In genomic region chr16:75566889-75567255, GRCh38 we compare ENCODE assay signal across 8 cellular contexts. TPM values are rescaled to one million over a fixed set of nuclear protein-coding genes. Genes with fewer than 3 reads are reported as not detected.
DNase-seq lines count a peak whose midpoint lies in the region; ATAC-seq, FAIRE-seq and TF ChIP-seq lines count a peak whose summit lies in the region.

No MANE protein-coding gene starts in this region.

- H3K27ac ChIP-seq in A673 (ENCODE audit: low read depth, low read length, poor library complexity, severe bottlenecking): peak overlapping the region; percentile 76
- H3K27ac ChIP-seq in HepG2 (ENCODE audit: extremely low read length, insufficient read depth, low read length): peak overlapping the region; percentile 34
- peak overlapping the region; percentile 77 to 82 for H3K27ac ChIP-seq in testis

- H3K27me3 ChIP-seq in A673 (replicated peaks; ENCODE audit: insufficient read depth, low read depth, low read length, poor library complexity): no peaks in the 10 kb centered on the region
- H3K27me3 ChIP-seq in NT2/D1 (ENCODE audit: insufficient read depth, insufficient read length): peaks cover 4% of the 10 kb centered on the region
- peaks cover 0 to 4% of the 10 kb centered on the region in 2 experiments; a peak in 2 of 5 replicates for H3K27me3 ChIP-seq in HepG2 (ENCODE audit: control insufficient read depth in 1 of 2, insufficient read depth in 2 of 2, low read length in 2 of 2)
- H3K27me3 ChIP-seq in testis: no peaks in the 10 kb centered on the region

- H3K79me2 ChIP-seq in HepG2 (ENCODE audit: insufficient read depth, low read length): peaks cover 13% of the 10 kb centered on the region

- in situ Hi-C loops in HepG2 (cut with HindIII; ENCODE audit: extremely low pct_ligation_motif_present, low pct_unique_long_range_greater_than_20kb): no loop called here

- peaks cover 13% of the 10 kb centered on the region for H3K27me3 Mint-ChIP-seq in MCF 10A (ENCODE audit: insufficient read depth, unreplicated experiment)

- no peak for TF ChIP-seq RAD21 in HepG2 (CRISPR knock-in tag; IDR thresholded peaks at IDR 0.05)

- peaks cover 13% of the 10 kb centered on the region; the same call in 1 of the 2 replicates for H4K20me1 ChIP-seq in HepG2 (ENCODE audit: insufficient read depth, low read length)

- CTCF ChIA-PET in A673 (lab: Charles Lee) (no interaction called here), MCF 10A (lab: Yijun Ruan, JAX) (interaction anchor here (0.6 to 4.0 kb wide), 9 partner anchors 11 to 102 kb away, joined by 3 to 22 read pairs (median 3); partner anchors contain the start of genes ADAT1, TMEM170A and TMEM231), HepG2 (lab: Yijun Ruan, JAX; ENCODE audit: low intra/inter-chr PET ratio, low total read pairs) (no interaction called here)

- no peak for FAIRE-seq in HepG2 (lab: Jason Lieb, UNC)

- H3K9ac ChIP-seq in NT2/D1 (ENCODE audit: insufficient read length, low read depth): peak overlapping the region; percentile 90
- H3K9ac ChIP-seq in HepG2 (ENCODE audit: insufficient read depth, low read depth, low read length): peak overlapping the region; percentile 83

- H3K36me3 ChIP-seq in A673 (ENCODE audit: insufficient read depth, low read length, poor library complexity, severe bottlenecking): peaks cover 34% of the 10 kb centered on the region
- H3K36me3 ChIP-seq in NT2/D1 (ENCODE audit: insufficient read depth, insufficient read length, low read length): peaks cover 43% of the 10 kb centered on the region
- H3K36me3 ChIP-seq in HepG2 (replicated peaks in 1 of 2; ENCODE audit: control insufficient read depth in 1 of 2, insufficient read depth in 2 of 2, low read length in 2 of 2): peaks cover 12 to 34% of the 10 kb centered on the region in 2 experiments
- H3K36me3 ChIP-seq in testis (ENCODE audit: low read depth, missing control alignments): no peaks in the 10 kb centered on the region

- peak overlapping the region; percentile 83 for H3K4me3 Mint-ChIP-seq in MCF 10A (ENCODE audit: unreplicated experiment)

- BruUV-seq in A673 (replicated peaks; lab: Mats Ljungman, UMichigan): no TSS peak
- no TSS peak for BruUV-seq in MCF 10A (replicated peaks; lab: Mats Ljungman, UMichigan)
- BruUV-seq in HepG2 (replicated peaks; lab: Mats Ljungman, UMichigan): no TSS peak

- POLR2A ChIA-PET in A673 (lab: Charles Lee; ENCODE audit: low non-redundant PET): no interaction called here
- POLR2A ChIA-PET in MCF 10A (lab: Yijun Ruan, JAX): interaction anchor here (0.5 to 5.5 kb wide), 12 partner anchors 11 to 520 kb away, joined by 3 to 116 read pairs (median 12); partner anchors contain the start of genes ADAT1, CFDP1, KARS1 and TERF2IP
- POLR2A ChIA-PET in HepG2 (lab: Yijun Ruan, JAX): interaction anchor here (1.0 to 3.2 kb wide), 4 partner anchors 11 to 80 kb away, joined by 3 to 27 read pairs (median 18); partner anchors contain the start of genes ADAT1, KARS1, TERF2IP and TMEM231

- ATAC-seq in GM19452 (IDR thresholded peaks at IDR 0.05; ENCODE audit: unreplicated experiment) (peak; percentile 1), HepG2 (peak; percentile 34), HG03571 (IDR thresholded peaks at IDR 0.05; ENCODE audit: unreplicated experiment) (no peak)

- H3K4me1 Mint-ChIP-seq in MCF 10A (ENCODE audit: insufficient read depth, unreplicated experiment): peaks cover 7% of the 10 kb centered on the region

- peak overlapping the region; percentile 96 for H3K4me2 ChIP-seq in HepG2 (ENCODE audit: low read depth, low read length)

- DNase-seq in A673 (ENCODE audit: low spot score): no peak
- no peak for DNase-seq in NT2/D1 (ENCODE audit: low read depth, low spot score)
- peak; percentile 4 for DNase-seq in MCF 10A (ENCODE audit: unreplicated experiment)
- no peak for DNase-seq in HepG2 (ENCODE audit: low spot score)
- DNase-seq in testis: peak; percentile 37
- no peak for DNase-seq in middle frontal gyrus (ENCODE audit: extremely low spot score, low spot score)

- no peak overlapping the region for H2AFZ ChIP-seq in HepG2 (ENCODE audit: low read length)

- no peak for TF ChIP-seq EP300 in HepG2 (IDR thresholded peaks at IDR 0.05; ENCODE audit: low read depth in 2 of 2, low read length in 2 of 2)
- no peak for TF ChIP-seq EP300 in HepG2 (CRISPR knock-in tag; IDR thresholded peaks at IDR 0.05; ENCODE audit: borderline replicate concordance)

- intact Hi-C loops in A673 (cut with micrococcal nuclease; ENCODE audit: unreplicated experiment) (no loop called here), MCF 10A (cut with micrococcal nuclease) (loop anchor here (5.0 kb wide), 1 partner anchor 55 kb away; the partner anchor contains the start of gene ADAT1), HepG2 (cut with micrococcal nuclease; ENCODE audit: unreplicated experiment) (loop anchor here (5.0 kb wide), 2 partner anchors 50 to 80 kb away; partner anchors contain the start of genes KARS1 and TERF2IP), testis (cut with DNase I; ENCODE audit: low total_unique reads) (no loop called here)

- H3K27ac Mint-ChIP-seq in MCF 10A (ENCODE audit: low read depth, unreplicated experiment): peak overlapping the region; percentile 63

- TF ChIP-seq CTCF in A673 (conservative IDR thresholded peaks at IDR 0.05; ENCODE audit: low read depth, low read length) (no peak), MCF 10A (IDR thresholded peaks at IDR 0.05; ENCODE audit: unreplicated experiment) (no peak), HepG2 (CRISPR knock-in tag; IDR thresholded peaks at IDR 0.05) (no peak), testis (IDR thresholded peaks at IDR 0.05) (no peak)

- peak overlapping the region; percentile 100 for H3K4me3 ChIP-seq in A673 (ENCODE audit: low read depth, low read length, poor library complexity, severe bottlenecking)
- peak overlapping the region; percentile 87 for H3K4me3 ChIP-seq in NT2/D1 (ENCODE audit: insufficient read length, low read depth)
- H3K4me3 ChIP-seq in HepG2 (replicated peaks in 1 of 3; ENCODE audit: insufficient read depth in 1 of 3, low read depth in 2 of 3, low read length in 3 of 3): peak overlapping the region; percentile 87 to 96 (median 88)
- H3K4me3 ChIP-seq in testis: peak overlapping the region; percentile 93 to 98

- 4% methylated on average over 11 of the region's 17 CpGs for WGBS in HepG2 (ENCODE audit: low lambda C conversion rate)
- 2% methylated on average over 17 of the region's 17 CpGs; no CpG with 5 or more reads in 1 of the 2 donors for WGBS in testis, 2 donors

- H3K4me1 ChIP-seq in A673 (ENCODE audit: insufficient read depth, low read length, poor library complexity, severe bottlenecking) (peaks cover 6% of the 10 kb centered on the region), NT2/D1 (ENCODE audit: insufficient read depth, insufficient read length) (peaks cover 5% of the 10 kb centered on the region), HepG2 (ENCODE audit: insufficient read depth, low read length) (peaks cover 28% of the 10 kb centered on the region), testis (no peaks in the 10 kb centered on the region)

- TF ChIP-seq POLR2A in HepG2 (IDR thresholded peaks at IDR 0.05; ENCODE audit: insufficient read depth in 1 of 2, low read depth in 2 of 2, low read length in 2 of 2) (no peak), testis (IDR thresholded peaks at IDR 0.05) (no peak)

- H3K9me3 Mint-ChIP-seq in MCF 10A (ENCODE audit: unreplicated experiment): no peaks in the 10 kb centered on the region

- H3K36me3 Mint-ChIP-seq in MCF 10A (ENCODE audit: insufficient read depth, unreplicated experiment): peaks cover 32% of the 10 kb centered on the region

- H3K9me3 ChIP-seq in A673 (ENCODE audit: low read depth, low read length, poor library complexity, severe bottlenecking) (no peaks in the 10 kb centered on the region), NT2/D1 (ENCODE audit: insufficient read depth, low read length) (no peaks in the 10 kb centered on the region), HepG2 (ENCODE audit: low read length) (no peaks in the 10 kb centered on the region), testis (no peaks in the 10 kb centered on the region)

RNA-seq across cellular contexts. Expression of gene GABARAPL2, which starts 0.7 kb away (rescaled TPM):
- total RNA-seq in A673 (2021) (88.8 and 95.4 TPM in 2 replicates), MCF 10A (2022) (61.5 and 70.5 TPM in 2 replicates), HepG2 (2016; rRNA removed; fragmentation: Illumina TruSeq; extraction: Trizol) (76.4 and 82.4 TPM in 2 replicates), testis (100 to 1,000 TPM; 113 to 122 TPM)
- 25.3 and 25.9 TPM in 2 replicates for total RNA-seq in HepG2 (2016; cell fraction: cytosol; rRNA removed; fragmentation: Illumina TruSeq; extraction: Trizol; ENCODE audit: low read depth)
- 72.8 and 81.6 TPM in 2 replicates for total RNA-seq in HepG2 (2016; cell fraction: insoluble cytoplasmic fraction; rRNA removed; fragmentation: Illumina TruSeq; extraction: Trizol)
- 40.7 and 44.8 TPM in 2 replicates for total RNA-seq in HepG2 (2016; cell fraction: membrane; rRNA removed; fragmentation: Illumina TruSeq; extraction: Trizol)
- 37.2 and 37.9 TPM in 2 replicates for total RNA-seq in HepG2 (2016; cell fraction: nucleus; rRNA removed; fragmentation: Illumina TruSeq; extraction: Trizol)
- polyA plus RNA-seq in HepG2 (2011; rRNA removed) (68.4 and 83.0 TPM in 2 replicates), testis (ENCODE audit: insufficient read depth, low read depth, low replicate concordance) (157 TPM)
- 91.5 and 99.2 TPM in 2 replicates for polyA plus RNA-seq in HepG2 (2011; cell fraction: cytosol; rRNA removed)
- polyA plus RNA-seq in HepG2 (2011; cell fraction: nucleus; rRNA removed): 31.2 and 42.4 TPM in 2 replicates
- 103 and 127 TPM in 2 replicates for polyA plus RNA-seq in HepG2 (2012)
- 30.1 and 37.1 TPM in 2 replicates for polyA plus RNA-seq in HepG2 (2016; cell fraction: cytosol; fragmentation: Illumina TruSeq; extraction: Trizol; ENCODE audit: low read depth)
- polyA plus RNA-seq in HepG2 (2016; cell fraction: insoluble cytoplasmic fraction; fragmentation: Illumina TruSeq; extraction: Trizol; ENCODE audit: low read depth): 109 and 111 TPM in 2 replicates
- 35.7 and 43.9 TPM in 2 replicates for polyA plus RNA-seq in HepG2 (2016; cell fraction: membrane; fragmentation: Illumina TruSeq; extraction: Trizol; ENCODE audit: low read depth)
- 65.5 and 77.4 TPM in 2 replicates for polyA plus RNA-seq in HepG2 (2016; cell fraction: nucleus; fragmentation: Illumina TruSeq; extraction: Trizol; ENCODE audit: insufficient read depth, low read depth)
- polyA minus RNA-seq in HepG2 (2011; rRNA and poly(A)+ RNA removed; ENCODE audit: low replicate concordance): 12.0 and 14.3 TPM in 2 replicates
- polyA minus RNA-seq in HepG2 (2011; cell fraction: cytosol; rRNA and poly(A)+ RNA removed): 26.7 and 35.4 TPM in 2 replicates
- 20.6 and 27.5 TPM in 2 replicates for polyA minus RNA-seq in HepG2 (2011; cell fraction: nucleus; rRNA and poly(A)+ RNA removed)

RNA-seq across cellular contexts. Expression of gene TMEM231, which starts 10.8 kb away (rescaled TPM):
- total RNA-seq in A673 (2021): 17.3 and 19.4 TPM in 2 replicates
- 18.6 and 21.1 TPM in 2 replicates for total RNA-seq in MCF 10A (2022)
- 2.3 and 3.5 TPM in 2 replicates for total RNA-seq in HepG2 (2016; rRNA removed; fragmentation: Illumina TruSeq; extraction: Trizol)
- 0.40 and 0.62 TPM in 2 replicates for total RNA-seq in HepG2 (2016; cell fraction: cytosol; rRNA removed; fragmentation: Illumina TruSeq; extraction: Trizol; ENCODE audit: low read depth)
- 1.3 and 3.4 TPM in 2 replicates for total RNA-seq in HepG2 (2016; cell fraction: insoluble cytoplasmic fraction; rRNA removed; fragmentation: Illumina TruSeq; extraction: Trizol)
- 1.2 and 1.5 TPM in 2 replicates for total RNA-seq in HepG2 (2016; cell fraction: membrane; rRNA removed; fragmentation: Illumina TruSeq; extraction: Trizol)
- 4.1 and 6.2 TPM in 2 replicates for total RNA-seq in HepG2 (2016; cell fraction: nucleus; rRNA removed; fragmentation: Illumina TruSeq; extraction: Trizol)
- 7.4 TPM in 2 replicates for polyA plus RNA-seq in HepG2 (2011; rRNA removed)
- polyA plus RNA-seq in HepG2 (2011; cell fraction: cytosol; rRNA removed): 11.5 and 13.9 TPM in 2 replicates
- polyA plus RNA-seq in HepG2 (2011; cell fraction: nucleus; rRNA removed): 4.4 and 5.8 TPM in 2 replicates
- 2.3 and 2.7 TPM in 2 replicates for polyA plus RNA-seq in HepG2 (2012)
- 0.32 TPM in 2 replicates for polyA plus RNA-seq in HepG2 (2016; cell fraction: cytosol; fragmentation: Illumina TruSeq; extraction: Trizol; ENCODE audit: low read depth)
- 1.7 and 2.3 TPM in 2 replicates for polyA plus RNA-seq in HepG2 (2016; cell fraction: insoluble cytoplasmic fraction; fragmentation: Illumina TruSeq; extraction: Trizol; ENCODE audit: low read depth)
- polyA plus RNA-seq in HepG2 (2016; cell fraction: membrane; fragmentation: Illumina TruSeq; extraction: Trizol; ENCODE audit: low read depth): 1.2 and 1.3 TPM in 2 replicates
- polyA plus RNA-seq in HepG2 (2016; cell fraction: nucleus; fragmentation: Illumina TruSeq; extraction: Trizol; ENCODE audit: insufficient read depth, low read depth): 8.3 and 8.5 TPM in 2 replicates
- 19.5 and 53.3 TPM in 2 replicates for polyA minus RNA-seq in HepG2 (2011; rRNA and poly(A)+ RNA removed; ENCODE audit: low replicate concordance)
- polyA minus RNA-seq in HepG2 (2011; cell fraction: cytosol; rRNA and poly(A)+ RNA removed): 5.1 and 7.1 TPM in 2 replicates
- polyA minus RNA-seq in HepG2 (2011; cell fraction: nucleus; rRNA and poly(A)+ RNA removed): 2.4 and 2.6 TPM in 2 replicates
- 10 to 100 TPM; 21.2 to 25.4 TPM for total RNA-seq in testis
- polyA plus RNA-seq in testis (ENCODE audit: insufficient read depth, low read depth, low replicate concordance): 29.2 TPM

RNA-seq across cellular contexts. Expression of gene CHST5, which starts 31.0 kb away (rescaled TPM):
- total RNA-seq in A673 (2021) (0.33 and 0.54 TPM in 2 replicates), MCF 10A (2022) (not detected in 2 replicates), HepG2 (2016; rRNA removed; fragmentation: Illumina TruSeq; extraction: Trizol) (not detected in 2 replicates), testis (under 1 TPM; 0.55 to 0.74 TPM)
- not detected in 2 replicates for total RNA-seq in HepG2 (2016; cell fraction: cytosol; rRNA removed; fragmentation: Illumina TruSeq; extraction: Trizol; ENCODE audit: low read depth)
- total RNA-seq in HepG2 (2016; cell fraction: insoluble cytoplasmic fraction; rRNA removed; fragmentation: Illumina TruSeq; extraction: Trizol): not detected in 2 replicates
- total RNA-seq in HepG2 (2016; cell fraction: membrane; rRNA removed; fragmentation: Illumina TruSeq; extraction: Trizol): not detected in 2 replicates
- not detected in 2 replicates for total RNA-seq in HepG2 (2016; cell fraction: nucleus; rRNA removed; fragmentation: Illumina TruSeq; extraction: Trizol)
- polyA plus RNA-seq in HepG2 (2011; rRNA removed) (0.05 TPM in 1 of 2 replicates, not detected in the other), testis (ENCODE audit: insufficient read depth, low read depth, low replicate concordance) (0.26 TPM)
- polyA plus RNA-seq in HepG2 (2011; cell fraction: cytosol; rRNA removed): not detected in 2 replicates
- polyA plus RNA-seq in HepG2 (2011; cell fraction: nucleus; rRNA removed): 0.05 TPM in 1 of 2 replicates, not detected in the other
- polyA plus RNA-seq in HepG2 (2012): not detected in 2 replicates
- polyA plus RNA-seq in HepG2 (2016; cell fraction: cytosol; fragmentation: Illumina TruSeq; extraction: Trizol; ENCODE audit: low read depth): not detected in 2 replicates
- not detected in 2 replicates for polyA plus RNA-seq in HepG2 (2016; cell fraction: insoluble cytoplasmic fraction; fragmentation: Illumina TruSeq; extraction: Trizol; ENCODE audit: low read depth)
- not detected in 2 replicates for polyA plus RNA-seq in HepG2 (2016; cell fraction: membrane; fragmentation: Illumina TruSeq; extraction: Trizol; ENCODE audit: low read depth)
- polyA plus RNA-seq in HepG2 (2016; cell fraction: nucleus; fragmentation: Illumina TruSeq; extraction: Trizol; ENCODE audit: insufficient read depth, low read depth): 0.57 and 1.3 TPM in 2 replicates
- polyA minus RNA-seq in HepG2 (2011; rRNA and poly(A)+ RNA removed; ENCODE audit: low replicate concordance): 0.30 TPM in 1 of 2 replicates, not detected in the other
- not detected in 2 replicates for polyA minus RNA-seq in HepG2 (2011; cell fraction: cytosol; rRNA and poly(A)+ RNA removed)
- not detected in 2 replicates for polyA minus RNA-seq in HepG2 (2011; cell fraction: nucleus; rRNA and poly(A)+ RNA removed)

RNA-seq across cellular contexts. Expression of gene ADAT1, which starts 56.2 kb away (rescaled TPM):
- total RNA-seq in A673 (2021) (65.3 and 79.7 TPM in 2 replicates), MCF 10A (2022) (48.7 and 60.2 TPM in 2 replicates), HepG2 (2016; rRNA removed; fragmentation: Illumina TruSeq; extraction: Trizol) (40.8 and 50.7 TPM in 2 replicates), testis (100 to 1,000 TPM; 104 to 172 TPM)
- total RNA-seq in HepG2 (2016; cell fraction: cytosol; rRNA removed; fragmentation: Illumina TruSeq; extraction: Trizol; ENCODE audit: low read depth): 13.1 and 19.3 TPM in 2 replicates
- 36.9 and 42.7 TPM in 2 replicates for total RNA-seq in HepG2 (2016; cell fraction: insoluble cytoplasmic fraction; rRNA removed; fragmentation: Illumina TruSeq; extraction: Trizol)
- total RNA-seq in HepG2 (2016; cell fraction: membrane; rRNA removed; fragmentation: Illumina TruSeq; extraction: Trizol): 27.3 and 35.6 TPM in 2 replicates
- 52.6 and 53.3 TPM in 2 replicates for total RNA-seq in HepG2 (2016; cell fraction: nucleus; rRNA removed; fragmentation: Illumina TruSeq; extraction: Trizol)
- polyA plus RNA-seq in HepG2 (2011; rRNA removed) (15.5 and 18.4 TPM in 2 replicates), testis (ENCODE audit: insufficient read depth, low read depth, low replicate concordance) (84.2 TPM)
- polyA plus RNA-seq in HepG2 (2011; cell fraction: cytosol; rRNA removed): 12.6 and 18.0 TPM in 2 replicates
- 16.4 and 28.9 TPM in 2 replicates for polyA plus RNA-seq in HepG2 (2011; cell fraction: nucleus; rRNA removed)
- 15.1 and 16.1 TPM in 2 replicates for polyA plus RNA-seq in HepG2 (2012)
- 3.0 and 3.6 TPM in 2 replicates for polyA plus RNA-seq in HepG2 (2016; cell fraction: cytosol; fragmentation: Illumina TruSeq; extraction: Trizol; ENCODE audit: low read depth)
- polyA plus RNA-seq in HepG2 (2016; cell fraction: insoluble cytoplasmic fraction; fragmentation: Illumina TruSeq; extraction: Trizol; ENCODE audit: low read depth): 29.9 and 30.3 TPM in 2 replicates
- 11.9 and 13.6 TPM in 2 replicates for polyA plus RNA-seq in HepG2 (2016; cell fraction: membrane; fragmentation: Illumina TruSeq; extraction: Trizol; ENCODE audit: low read depth)
- 56.7 and 65.5 TPM in 2 replicates for polyA plus RNA-seq in HepG2 (2016; cell fraction: nucleus; fragmentation: Illumina TruSeq; extraction: Trizol; ENCODE audit: insufficient read depth, low read depth)
- polyA minus RNA-seq in HepG2 (2011; rRNA and poly(A)+ RNA removed; ENCODE audit: low replicate concordance): 23.3 and 62.1 TPM in 2 replicates
- 12.8 and 13.9 TPM in 2 replicates for polyA minus RNA-seq in HepG2 (2011; cell fraction: cytosol; rRNA and poly(A)+ RNA removed)
- polyA minus RNA-seq in HepG2 (2011; cell fraction: nucleus; rRNA and poly(A)+ RNA removed): 32.4 and 41.4 TPM in 2 replicates

Comparison
In these comparisons a context has a peak if more than half of its experiments do, and no peak if none do; other contexts are left out.
1. DNase-seq: peak in MCF 10A (single experiment) and testis (single experiment); none in A673 (single experiment), NT2/D1 (single experiment), HepG2 (single experiment) and middle frontal gyrus (single experiment).
2. intact Hi-C loops: an anchor here in MCF 10A (5.0 kb wide) and HepG2 (5.0 kb wide); none called in A673 and testis.
3. Peak in every context shown above with its lines, with median percentiles within 50 percentile points of each other: H3K27ac ChIP-seq and H3K4me3 ChIP-seq.